ENCODE assay signal across 1 cellular context in genomic region chr6:3369985-3370360, GRCh38.
TF ChIP-seq lines count a peak whose summit lies in the region.

No MANE protein-coding gene starts in this region.

TF ChIP-seq in H1, 55 proteins besides CTCF, POLR2A, EP300 and RAD21:
- no peak for TF ChIP-seq JUND (IDR thresholded peaks at IDR 0.05; ENCODE audit: low read length)
- no peak for TF ChIP-seq NANOG (IDR thresholded peaks at IDR 0.05; ENCODE audit: insufficient read depth, low read depth, low read length, poor library complexity, severe bottlenecking)
- no peak for TF ChIP-seq RBBP5 (IDR thresholded peaks at IDR 0.05; ENCODE audit: borderline replicate concordance, low read depth, low read length)
- no peak for TF ChIP-seq CHD7 (IDR thresholded peaks at IDR 0.05; ENCODE audit: insufficient replicate concordance, low read length)
- no peak for TF ChIP-seq RNF2 (IDR thresholded peaks at IDR 0.05; ENCODE audit: borderline replicate concordance, low read depth, low read length, missing control alignments, poor library complexity, severe bottlenecking)
- TF ChIP-seq KDM4A (IDR thresholded peaks at IDR 0.05; ENCODE audit: low read depth, low read length, severe bottlenecking) = no peak
- TF ChIP-seq CBX5 (IDR thresholded peaks at IDR 0.05; ENCODE audit: low read depth, low read length) = no peak
- TF ChIP-seq E2F6 (IDR thresholded peaks at IDR 0.05) = no peak
TF ChIP-seq in H1: peak in this region for 0.
